8 cellular contexts compared by ENCODE assay signal in the genomic region with DNA sequence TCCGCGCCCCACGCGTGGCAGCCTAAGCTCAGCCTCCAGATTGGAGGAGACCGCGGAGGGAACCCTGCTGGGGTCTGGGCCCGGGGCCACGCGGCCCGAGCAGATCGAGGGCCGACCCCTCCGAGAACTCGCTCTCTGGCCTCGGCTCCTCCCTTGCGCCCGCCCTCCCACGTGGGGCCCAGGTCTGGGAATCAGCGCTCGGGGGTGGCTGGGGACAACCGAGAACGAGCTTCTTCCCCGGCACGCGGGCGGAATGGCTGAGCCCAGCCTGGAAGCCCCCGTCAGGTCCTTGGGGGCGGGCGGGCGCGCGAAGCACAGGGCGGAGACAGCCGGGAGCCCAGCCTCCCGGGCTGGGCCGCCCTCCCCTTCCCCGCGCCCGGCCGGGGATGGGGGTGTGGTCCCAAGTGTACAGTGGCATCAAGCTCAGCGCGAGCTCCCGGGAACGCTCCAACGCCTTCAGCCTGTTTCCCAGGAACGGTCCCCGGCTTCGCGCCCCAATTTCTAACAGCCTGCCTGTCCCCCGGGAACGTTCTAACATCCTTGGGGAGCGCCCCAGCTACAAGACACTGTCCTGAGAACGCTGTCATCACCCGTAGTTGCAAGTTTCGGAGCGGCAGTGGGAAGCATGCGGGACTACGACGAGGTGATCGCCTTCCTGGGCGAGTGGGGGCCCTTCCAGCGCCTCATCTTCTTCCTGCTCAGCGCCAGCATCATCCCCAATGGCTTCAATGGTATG. TPM values are rescaled to one million over a fixed set of nuclear protein-coding genes. Genes with fewer than 3 reads are reported as not detected.
DNase-seq lines count a peak whose midpoint lies in the region; ATAC-seq and TF ChIP-seq lines count a peak whose summit lies in the region.

Gene SLC22A4 (plus strand): TSS at position 403 of the 736 bp plus-strand sequence. CDS start 223 bp downstream, at position 626.

- intact Hi-C loops in right lobe of liver (cut with DNase I): no loop called here

- DNase-seq in Ammon's horn (ENCODE audit: low spot score) (peak; percentile 90), NCI-H524 treated with DMSO at 0.1 percent for 48 hours (lab: John Stamatoyannopoulos, UW) (peak; percentile 64), dermis microvascular lymphatic vessel endothelial cell (ENCODE audit: low read depth in 2 of 2) (peak; percentile 85 to 96), right lobe of liver (peak; percentile 94 to 95 (median 95))
- peak; percentile 53 for DNase-seq in activated CD4-positive, alpha-beta T cell treated with anti-CD3 and anti-CD28 coated beads, Interleukin-2, amount 50 U/mL, for 1 hour
- DNase-seq in stimulated activated CD4-positive, alpha-beta T cell treated with anti-CD3 and anti-CD28 coated beads, Interleukin-4, amount 100 ng/mL, for 24 hours: peak; percentile 82

- no peak for TF ChIP-seq CTCF in right lobe of liver (IDR thresholded peaks at IDR 0.05)

- 0% methylated on average over 7 of the region's 63 CpGs for WGBS in right lobe of liver (ENCODE audit: insufficient coverage, low coverage, low lambda C conversion rate, missing lambda C conversion rate)

- no peaks in the 10 kb centered on the region for H3K9me3 ChIP-seq in right lobe of liver

- no peaks in the 10 kb centered on the region for H3K36me3 ChIP-seq in right lobe of liver

- TF ChIP-seq POLR2A in GM19099 (IDR thresholded peaks at IDR 0.05; ENCODE audit: extremely low read depth, insufficient read length, low read depth): peak; percentile 48
- TF ChIP-seq POLR2A in right lobe of liver (IDR thresholded peaks at IDR 0.05): peak; percentile 85

- peak within 1 kb of the TSS; percentile 60 to 65 (median 63) for H3K4me3 ChIP-seq in right lobe of liver

- peak within 1 kb of the TSS; percentile 88 to 98 (median 93) for H3K27ac ChIP-seq in right lobe of liver

- H3K27me3 ChIP-seq in right lobe of liver: no peaks in the 10 kb centered on the region

- peaks cover 0 to 12% (median 4%) of the 10 kb centered on the region in 4 donors for H3K4me1 ChIP-seq in right lobe of liver

- ATAC-seq in HG03432 (IDR thresholded peaks at IDR 0.05; ENCODE audit: unreplicated experiment) (peak; percentile 82), right lobe of liver (peak; percentile 82 to 93 (median 86))

RNA-seq across cellular contexts. Expression of gene SLC22A4, which starts in this region (rescaled TPM):
- 3.7 and 5.7 TPM in 2 replicates for total RNA-seq in dermis microvascular lymphatic vessel endothelial cell
- under 1 TPM; 0.31 to 0.59 (median 0.36) TPM for total RNA-seq in right lobe of liver

Comparison
In these comparisons a context has a peak if more than half of its experiments do, and no peak if none do; other contexts are left out.
1. Peak in every context shown above with its lines: DNase-seq, ATAC-seq, H3K4me3 ChIP-seq and H3K27ac ChIP-seq.
2. Peak in DNase-seq, ATAC-seq, H3K4me3 ChIP-seq and H3K27ac ChIP-seq in right lobe of liver; RNA of the gene not detected or under 1 TPM.